In the genomic region with DNA sequence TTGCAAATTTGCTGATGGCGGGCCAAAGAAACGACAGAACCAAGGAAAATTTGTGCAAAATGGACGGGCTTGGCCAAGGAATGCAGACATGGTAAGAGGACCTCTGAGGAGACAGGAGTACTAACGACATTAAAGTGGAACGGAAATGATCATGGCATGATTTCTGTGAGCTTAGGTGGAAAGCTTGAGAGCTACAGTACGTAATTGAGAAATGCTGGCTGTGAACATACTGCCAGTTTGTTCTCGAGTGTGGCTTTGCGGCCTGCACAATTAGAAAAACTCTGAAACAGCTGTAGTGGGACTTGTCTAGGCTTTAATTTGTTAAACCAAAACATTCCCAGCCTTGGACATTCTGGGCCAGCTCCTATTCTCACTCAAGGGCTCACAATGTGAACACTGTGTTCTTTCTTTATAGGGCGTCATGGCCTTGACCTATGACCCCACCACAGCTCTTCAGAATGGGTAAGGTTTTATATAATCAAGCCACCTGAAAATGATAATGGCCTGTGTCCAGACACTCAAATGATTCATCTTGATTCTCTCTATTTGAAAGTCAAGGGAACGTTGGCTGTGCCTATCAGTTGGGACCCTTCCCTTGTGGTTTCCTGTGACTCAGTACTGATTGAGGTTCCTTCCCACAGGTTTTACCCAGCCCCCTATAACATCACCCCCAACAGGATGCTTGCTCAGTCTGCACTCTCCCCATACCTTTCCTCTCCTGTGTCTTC, we compare ENCODE assay signal across 12 cellular contexts. TPM values are rescaled to one million over a fixed set of nuclear protein-coding genes. Genes with fewer than 3 reads are reported as not detected.
DNase-seq lines count a peak whose midpoint lies in the region; FAIRE-seq and TF ChIP-seq lines count a peak whose summit lies in the region.
"Had no signal": no experiment of that assay in that cellular context is flagged by ENCODE, and none has a peak within 500 bp of the region (broad histone marks: within the 10 kb centered on the region; RNA-seq: fewer than 3 reads in every experiment).

No MANE protein-coding gene starts in this region.

- no peak overlapping the region for H3K4me3 Mint-ChIP-seq in activated naive CD4-positive, alpha-beta T cell treated with anti-CD3 and anti-CD28 coated beads for 36 hours
- H3K4me3 Mint-ChIP-seq in activated CD4-positive, alpha-beta memory T cell treated with anti-CD3 and anti-CD28 coated beads for 36 hours: no peak overlapping the region

- no peaks in the 10 kb centered on the region for H3K9me3 Mint-ChIP-seq in activated naive CD4-positive, alpha-beta T cell treated with anti-CD3 and anti-CD28 coated beads for 36 hours
- H3K9me3 Mint-ChIP-seq in activated CD4-positive, alpha-beta memory T cell treated with anti-CD3 and anti-CD28 coated beads for 36 hours: no peaks in the 10 kb centered on the region

- DNase-seq in activated naive CD4-positive, alpha-beta T cell treated with anti-CD3 and anti-CD28 coated beads for 36 hours: peak; percentile 33
- no peak for DNase-seq in activated naive CD4-positive, alpha-beta T cell (lab: John Stamatoyannopoulos, UW)
- DNase-seq in activated CD4-positive, alpha-beta memory T cell treated with anti-CD3 and anti-CD28 coated beads for 36 hours: peak; percentile 41
- no peak for DNase-seq in epithelial cell of prostate (ENCODE audit: low read depth, low spot score)
- DNase-seq in testis: peak; percentile 75
- DNase-seq in LoVo (ENCODE audit: low spot score): no peak
- DNase-seq in kidney: no peak
- DNase-seq in NCI-H345 (lab: John Stamatoyannopoulos, UW): no peak
- DNase-seq: BE2C, cerebellar nuclear complex, NCI-H1417, right lobe of liver had no signal

- H3K27me3 ChIP-seq in testis: no peaks in the 10 kb centered on the region
- H3K27me3 ChIP-seq: BE2C, right lobe of liver had no signal

- CTCF ChIA-PET in activated naive CD4-positive, alpha-beta T cell treated with anti-CD3 and anti-CD28 coated beads for 36 hours (lab: Charles Lee): interaction anchor here (0.5 to 2.4 kb wide), 11 partner anchors 9 to 120 kb away, joined by 3 to 19 read pairs (median 4); no protein-coding TSS in a partner anchor
- CTCF ChIA-PET in activated CD4-positive, alpha-beta memory T cell treated with anti-CD3 and anti-CD28 coated beads for 36 hours (lab: Charles Lee): interaction anchor here (1.0 to 1.7 kb wide), 4 partner anchors 13 to 323 kb away, joined by 3 to 8 read pairs (median 4); partner anchors contain the start of gene ANKRD52

- TF ChIP-seq POLR2A in testis (IDR thresholded peaks at IDR 0.05): no peak

- intact Hi-C loops in activated naive CD4-positive, alpha-beta T cell treated with anti-CD3 and anti-CD28 coated beads for 36 hours (cut with micrococcal nuclease): no loop called here
- intact Hi-C loops in activated CD4-positive, alpha-beta memory T cell treated with anti-CD3 and anti-CD28 coated beads for 36 hours (cut with micrococcal nuclease): no loop called here
- intact Hi-C loops in testis (cut with DNase I; ENCODE audit: low total_unique reads): no loop called here
- intact Hi-C loops in kidney (cut with DNase I): no loop called here

- H3K9ac ChIP-seq in kidney (ENCODE audit: low read length in 2 of 2): no peak overlapping the region

- no peak for FAIRE-seq in kidney (lab: Jason Lieb, UNC)

- WGBS in testis, 2 donors: 51 to 56% methylated on average over 10 of the region's 10 CpGs

- POLR2A ChIA-PET in activated CD4-positive, alpha-beta memory T cell treated with anti-CD3 and anti-CD28 coated beads for 36 hours (lab: Charles Lee): interaction anchor here (1.1 kb wide), 1 partner anchor 111 kb away, joined by 3 read pairs; no protein-coding TSS in a partner anchor

- H3K4me1 Mint-ChIP-seq in activated naive CD4-positive, alpha-beta T cell treated with anti-CD3 and anti-CD28 coated beads for 36 hours (ENCODE audit: low read depth): peaks cover 19% of the 10 kb centered on the region
- peaks cover 19% of the 10 kb centered on the region for H3K4me1 Mint-ChIP-seq in activated CD4-positive, alpha-beta memory T cell treated with anti-CD3 and anti-CD28 coated beads for 36 hours (ENCODE audit: low read depth)

- TF ChIP-seq CTCF in testis (IDR thresholded peaks at IDR 0.05) (no peak), kidney (IDR thresholded peaks at IDR 0.05; ENCODE audit: borderline replicate concordance, extremely low read depth, insufficient read depth) (no peak)

- no peaks in the 10 kb centered on the region for H3K9me3 ChIP-seq in testis
- no peaks in the 10 kb centered on the region for H3K9me3 ChIP-seq in kidney (ENCODE audit: control insufficient read depth in 1 of 2, low read length in 2 of 2)
- H3K9me3 ChIP-seq: BE2C, right lobe of liver had no signal

- H3K27me3 Mint-ChIP-seq in activated naive CD4-positive, alpha-beta T cell treated with anti-CD3 and anti-CD28 coated beads for 36 hours (ENCODE audit: low read depth): no peaks in the 10 kb centered on the region
- no peaks in the 10 kb centered on the region for H3K27me3 Mint-ChIP-seq in activated CD4-positive, alpha-beta memory T cell treated with anti-CD3 and anti-CD28 coated beads for 36 hours

- no peak overlapping the region for H3K27ac Mint-ChIP-seq in activated naive CD4-positive, alpha-beta T cell treated with anti-CD3 and anti-CD28 coated beads for 36 hours
- H3K27ac Mint-ChIP-seq in activated CD4-positive, alpha-beta memory T cell treated with anti-CD3 and anti-CD28 coated beads for 36 hours: peak overlapping the region; percentile 69

- no peak overlapping the region for H3K4me3 ChIP-seq in testis
- H3K4me3 ChIP-seq in kidney (ENCODE audit: low read length in 2 of 2): no peak overlapping the region
- H3K4me3 ChIP-seq: right lobe of liver had no signal

- H3K36me3 ChIP-seq in testis (ENCODE audit: low read depth, missing control alignments) (no peaks in the 10 kb centered on the region), kidney (ENCODE audit: control insufficient read depth in 1 of 2, insufficient read depth in 2 of 2, low read length in 2 of 2) (peaks cover 3 to 25% of the 10 kb centered on the region in 2 donors)
- H3K36me3 ChIP-seq: BE2C, right lobe of liver had no signal

- H3K36me3 Mint-ChIP-seq in activated naive CD4-positive, alpha-beta T cell treated with anti-CD3 and anti-CD28 coated beads for 36 hours (ENCODE audit: low read depth): no peaks in the 10 kb centered on the region
- no peaks in the 10 kb centered on the region for H3K36me3 Mint-ChIP-seq in activated CD4-positive, alpha-beta memory T cell treated with anti-CD3 and anti-CD28 coated beads for 36 hours

- H3K4me1 ChIP-seq in testis (peaks cover 9% of the 10 kb centered on the region), kidney (ENCODE audit: control insufficient read depth in 1 of 2, insufficient read depth in 1 of 2, low read depth in 1 of 2, low read length in 2 of 2) (no peaks in the 10 kb centered on the region)
- H3K4me1 ChIP-seq: BE2C, right lobe of liver had no signal

- peak overlapping the region; percentile 66 for H3K27ac ChIP-seq in epithelial cell of prostate
- peak overlapping the region; percentile 40 to 82 for H3K27ac ChIP-seq in testis
- H3K27ac ChIP-seq in kidney (ENCODE audit: low read depth in 2 of 2, low read length in 2 of 2): no peak overlapping the region
- H3K27ac ChIP-seq: right lobe of liver had no signal

RNA-seq across cellular contexts. Expression of gene BAZ2A, which starts 48.5 kb away (rescaled TPM):
- 10 to 100 TPM; 78.3 to 80.0 TPM for total RNA-seq in activated naive CD4-positive, alpha-beta T cell treated with anti-CD3 and anti-CD28 coated beads for 36 hours
- 100 to 1,000 TPM in 1 of 2 experiments, 10 to 100 TPM in 1; 90.7 to 111 TPM for total RNA-seq in activated CD4-positive, alpha-beta memory T cell treated with anti-CD3 and anti-CD28 coated beads for 36 hours
- total RNA-seq in testis (100 to 1,000 TPM; 250 to 316 TPM), kidney (98.6 TPM)
- polyA plus RNA-seq in testis (ENCODE audit: insufficient read depth, low read depth, low replicate concordance) (134 TPM), kidney (ENCODE audit: insufficient read depth, low read depth, low replicate concordance) (10.5 TPM)

RNA-seq across cellular contexts. Expression of gene RBMS2, which starts 60.0 kb away (rescaled TPM):
- total RNA-seq in activated naive CD4-positive, alpha-beta T cell treated with anti-CD3 and anti-CD28 coated beads for 36 hours: 1 to 10 TPM; 2.5 to 5.1 TPM
- 1 to 10 TPM; 2.2 to 2.9 TPM for total RNA-seq in activated CD4-positive, alpha-beta memory T cell treated with anti-CD3 and anti-CD28 coated beads for 36 hours
- total RNA-seq in testis: 10 to 100 TPM; 12.8 TPM
- 15.8 TPM for polyA plus RNA-seq in testis (ENCODE audit: insufficient read depth, low read depth, low replicate concordance)
- total RNA-seq in kidney: 71.3 TPM
- polyA plus RNA-seq in kidney (ENCODE audit: insufficient read depth, low read depth, low replicate concordance): 8.5 TPM

Comparison
In these comparisons a context has a peak if more than half of its experiments do, and no peak if none do; other contexts are left out.
1. DNase-seq: peak in activated naive CD4-positive, alpha-beta T cell treated with anti-CD3 and anti-CD28 coated beads for 36 hours (single experiment), activated CD4-positive, alpha-beta memory T cell treated with anti-CD3 and anti-CD28 coated beads for 36 hours (single experiment) and testis (single experiment); none in activated naive CD4-positive, alpha-beta T cell (0 of 4), epithelial cell of prostate (single experiment), LoVo (single experiment), kidney (single experiment) and NCI-H345 (single experiment).
2. H3K27ac ChIP-seq: peak in epithelial cell of prostate (single experiment) and testis (2 of 2); none in kidney (0 of 2).